1 cellular context compared by ENCODE assay signal in genomic region chr15:45705510-45706473, GRCh38.
TF ChIP-seq lines count a peak whose summit lies in the region.

No MANE protein-coding gene starts in this region.

TF ChIP-seq in HepG2, 621 proteins besides CTCF, POLR2A, EP300 and RAD21 (continued from another document and continues in another):
- TF ChIP-seq PBX2 (CRISPR knock-in tag; IDR thresholded peaks at IDR 0.05) (no peak), UBTF (CRISPR knock-in tag; IDR thresholded peaks at IDR 0.05) (no peak), ZNF18 (CRISPR knock-in tag; IDR thresholded peaks at IDR 0.05; ENCODE audit: insufficient replicate concordance) (no peak), ELF1 (CRISPR knock-in tag; IDR thresholded peaks at IDR 0.05) (no peak), E2F5 (CRISPR knock-in tag; conservative IDR thresholded peaks at IDR 0.05) (no peak), SP4 (CRISPR knock-in tag; IDR thresholded peaks at IDR 0.05) (no peak), ZNF30 (CRISPR knock-in tag; IDR thresholded peaks at IDR 0.05) (no peak), PRDM10 (CRISPR knock-in tag; IDR thresholded peaks at IDR 0.05; ENCODE audit: low read depth) (peak; percentile 96), BATF2 (CRISPR knock-in tag; IDR thresholded peaks at IDR 0.05) (no peak), HMGA1 (CRISPR knock-in tag; conservative IDR thresholded peaks at IDR 0.05) (no peak), PCBP2 (optimal IDR thresholded peaks at IDR 0.05; ENCODE audit: low read depth, low read length, poor library complexity, severe bottlenecking) (no peak), KDM5A (IDR thresholded peaks at IDR 0.05; ENCODE audit: borderline replicate concordance, low read length) (no peak), TRIM24 (CRISPR knock-in tag; IDR thresholded peaks at IDR 0.05) (no peak), HOXA5 (CRISPR knock-in tag; IDR thresholded peaks at IDR 0.05) (no peak), ZNF782 (CRISPR knock-in tag; IDR thresholded peaks at IDR 0.05; ENCODE audit: borderline replicate concordance) (no peak), CAMTA2 (CRISPR knock-in tag; IDR thresholded peaks at IDR 0.05; ENCODE audit: borderline replicate concordance) (no peak), HIC2 (CRISPR knock-in tag; IDR thresholded peaks at IDR 0.05; ENCODE audit: low read depth) (no peak), STAG1 (CRISPR knock-in tag; IDR thresholded peaks at IDR 0.05) (peak; percentile 77), SRF (IDR thresholded peaks at IDR 0.05; ENCODE audit: low read depth, low read length) (no peak), RNF2 (conservative IDR thresholded peaks at IDR 0.05; ENCODE audit: low read depth) (no peak), STAT6 (CRISPR knock-in tag; IDR thresholded peaks at IDR 0.05; ENCODE audit: borderline replicate concordance) (no peak), KLF13 (CRISPR knock-in tag; IDR thresholded peaks at IDR 0.05) (no peak), ZNF691 (CRISPR knock-in tag; IDR thresholded peaks at IDR 0.05; ENCODE audit: borderline replicate concordance, low read depth) (no peak), ZBTB49 (CRISPR knock-in tag; IDR thresholded peaks at IDR 0.05; ENCODE audit: borderline replicate concordance) (no peak), HNRNPLL (IDR thresholded peaks at IDR 0.05; ENCODE audit: low read depth, low read length, poor library complexity, severe bottlenecking) (no peak), MTA1 (CRISPR knock-in tag; IDR thresholded peaks at IDR 0.05; ENCODE audit: borderline replicate concordance) (no peak), HNRNPL (IDR thresholded peaks at IDR 0.05; ENCODE audit: low read depth, low read length) (no peak), HNF1A (IDR thresholded peaks at IDR 0.05; ENCODE audit: low read depth) (no peak), HNF1A (CRISPR knock-in tag; IDR thresholded peaks at IDR 0.05; ENCODE audit: borderline replicate concordance) (no peak), MLLT10 (CRISPR knock-in tag; IDR thresholded peaks at IDR 0.05) (no peak), ZBTB1 (CRISPR knock-in tag; IDR thresholded peaks at IDR 0.05; ENCODE audit: borderline replicate concordance) (no peak), NFYB (CRISPR knock-in tag; IDR thresholded peaks at IDR 0.05) (no peak), MAF1 (CRISPR knock-in tag; IDR thresholded peaks at IDR 0.05; ENCODE audit: borderline replicate concordance) (no peak), ZNF550 (CRISPR knock-in tag; IDR thresholded peaks at IDR 0.05; ENCODE audit: borderline replicate concordance) (no peak), MYC (CRISPR knock-in tag; IDR thresholded peaks at IDR 0.05; ENCODE audit: borderline replicate concordance) (no peak)
